In genomic region chr15:73927476-73928240, GRCh38 we compare ENCODE assay signal across 8 cellular contexts. TPM values are rescaled to one million over a fixed set of nuclear protein-coding genes. Genes with fewer than 3 reads are reported as not detected.
DNase-seq lines count a peak whose midpoint lies in the region; FAIRE-seq and TF ChIP-seq lines count a peak whose summit lies in the region.

No MANE protein-coding gene starts in this region.

- H3K27ac ChIP-seq in PC-9 (peak overlapping the region; percentile 54), parathyroid adenoma (peak overlapping the region; percentile 96), transverse colon (peak overlapping the region; percentile 77 to 92 (median 81))

- peak overlapping the region; percentile 62 for H3K4me3 ChIP-seq in PC-9
- H3K4me3 ChIP-seq in parathyroid adenoma (ENCODE audit: low read depth, low read length): peak overlapping the region; percentile 63
- H3K4me3 ChIP-seq in transverse colon: peak overlapping the region; percentile 4 to 62 (median 50)

- POLR2A ChIA-PET in PC-9 (lab: Charles Lee; ENCODE audit: unreplicated experiment): interaction anchor here (0.5 to 0.7 kb wide), 5 partner anchors 8 to 187 kb away, joined by 3 to 4 read pairs (median 3); no protein-coding TSS in a partner anchor

- H3K9ac ChIP-seq in parathyroid adenoma: peak overlapping the region; percentile 76

- TF ChIP-seq EP300 in transverse colon (IDR thresholded peaks at IDR 0.05; ENCODE audit: low read depth): no peak

- peaks cover 7% of the 10 kb centered on the region for H4K20me1 ChIP-seq in PC-9 (ENCODE audit: insufficient read depth)

- H3K9me3 ChIP-seq in PC-9 (ENCODE audit: insufficient read depth, low read depth): no peaks in the 10 kb centered on the region
- H3K9me3 ChIP-seq in parathyroid adenoma (ENCODE audit: control insufficient read depth, low read length): no peaks in the 10 kb centered on the region
- H3K9me3 ChIP-seq in transverse colon: no peaks in the 10 kb centered on the region

- no peak for FAIRE-seq in GM19239 (lab: Jason Lieb, UNC)

- H2AFZ ChIP-seq in PC-9 (peak overlapping the region; percentile 93), parathyroid adenoma (peak overlapping the region; percentile 56)

- H3K79me2 ChIP-seq in PC-9 (ENCODE audit: low read depth) (peaks cover 47% of the 10 kb centered on the region), parathyroid adenoma (peaks cover 11% of the 10 kb centered on the region)

- CTCF ChIA-PET in PC-9 (lab: Charles Lee): interaction anchor here (0.6 to 1.3 kb wide), 9 partner anchors 12 to 1673 kb away, joined by 3 to 19 read pairs (median 4); no protein-coding TSS in a partner anchor

- 0% methylated on average over 3 of the region's 78 CpGs; no CpG with 5 or more reads in 1 of the 2 donors for WGBS in transverse colon (ENCODE audit: low coverage in 1 of 2), 2 donors

- H3K9me2 ChIP-seq in PC-9 (ENCODE audit: insufficient read depth): no peaks in the 10 kb centered on the region

- H3F3A ChIP-seq in PC-9 (ENCODE audit: insufficient read depth, low read depth): peaks cover 31% of the 10 kb centered on the region

- no peaks in the 10 kb centered on the region for H3K27me3 ChIP-seq in PC-9 (ENCODE audit: insufficient read depth, low read depth)
- no peaks in the 10 kb centered on the region for H3K27me3 ChIP-seq in parathyroid adenoma (ENCODE audit: control insufficient read depth, insufficient read depth, low read length)
- H3K27me3 ChIP-seq in transverse colon: peaks cover 10% of the 10 kb centered on the region

- DNase-seq in A172 (ENCODE audit: low spot score): peak; percentile 36
- peak; percentile 50 for DNase-seq in GM19239 (ENCODE audit: insufficient read length, low spot score)
- DNase-seq in PC-9: peak; percentile 49 to 78
- DNase-seq in activated T-helper 9 cell treated with anti-CD3 and anti-CD28 coated beads, Interleukin-2, amount 50 U/mL, for 16 hours (ENCODE audit: low read depth): peak; percentile 75
- DNase-seq in germinal center (ENCODE audit: low spot score): peak; percentile 72
- DNase-seq in transverse colon: peak; percentile 70
- DNase-seq in foreskin melanocyte: no peak

- BruUV-seq in PC-9 (replicated peaks; lab: Mats Ljungman, UMichigan): no TSS peak

- TF ChIP-seq POLR2A in transverse colon (IDR thresholded peaks at IDR 0.05): no peak

- H3K4me1 ChIP-seq in PC-9 (replicated peaks; ENCODE audit: insufficient read depth): peaks cover 62% of the 10 kb centered on the region
- H3K4me1 ChIP-seq in parathyroid adenoma: peaks cover 22% of the 10 kb centered on the region
- peaks cover 19 to 71% (median 50%) of the 10 kb centered on the region in 4 donors for H3K4me1 ChIP-seq in transverse colon

- 0 out of 2 replicates have a peak, but pooled peaks cover 5% of the 10 kb centered on the region for H3K36me3 ChIP-seq in PC-9 (ENCODE audit: low read depth)
- H3K36me3 ChIP-seq in parathyroid adenoma (ENCODE audit: control insufficient read depth, insufficient read depth, low read length): no peaks in the 10 kb centered on the region
- H3K36me3 ChIP-seq in transverse colon: no peaks in the 10 kb centered on the region

- in situ Hi-C loops in transverse colon (cut with MboI; ENCODE audit: low pct_ligation_motif_present in 1 of 4, low pct_unique_long_range_greater_than_20kb in 1 of 4, low sequenced_read_pairs in 3 of 4): loop anchor here in 1 of 4 donors (25.0 kb wide), 1 partner anchor 385 kb away; no protein-coding TSS in a partner anchor

- H3K4me2 ChIP-seq in PC-9: peak overlapping the region; percentile 85
- peak overlapping the region; percentile 67 for H3K4me2 ChIP-seq in parathyroid adenoma (ENCODE audit: low read length)

- TF ChIP-seq CTCF in PC-9 (conservative IDR thresholded peaks at IDR 0.05) (peak; percentile 76), parathyroid adenoma (IDR thresholded peaks at IDR 0.05) (peak; percentile 44), transverse colon (IDR thresholded peaks at IDR 0.05) (peak; percentile 7 to 50 (median 42))

- intact Hi-C loops in PC-9 (cut with micrococcal nuclease; ENCODE audit: unreplicated experiment) (loop anchor here (2.0 to 5.0 kb wide), 2 partner anchors 31 to 35 kb away; no protein-coding TSS in a partner anchor), transverse colon (cut with DNase I; ENCODE audit: low total_unique reads) (no loop called here)

RNA-seq across cellular contexts. Expression of gene LOXL1, which starts 1.4 kb away (rescaled TPM):
- total RNA-seq in A172 (2014; rRNA removed; shearing (Covaris generic)): 91.0 and 92.8 TPM in 2 replicates
- 35.8 and 50.7 TPM in 2 replicates for total RNA-seq in PC-9 (2021)
- 1 to 10 TPM in 3 of 4 donors, not detected in 1; 1.8 to 6.8 (median 1.9) TPM for total RNA-seq in transverse colon

RNA-seq across cellular contexts. Expression of gene TBC1D21, which starts 54.3 kb away (rescaled TPM):
- total RNA-seq in A172 (2014; rRNA removed; shearing (Covaris generic)): not detected in 2 replicates
- total RNA-seq in PC-9 (2021) (not detected in 2 replicates), transverse colon (not detected)
